Comparison of ENCODE assay signal across 1 cellular context in genomic region chr14:20607617-20608016, GRCh38.
TF ChIP-seq lines count a peak whose summit lies in the region.

No MANE protein-coding gene starts in this region.

TF ChIP-seq in GM23338, 12 proteins besides CTCF, POLR2A, EP300 and RAD21:
- TF ChIP-seq STAT1 (IDR thresholded peaks at IDR 0.05; ENCODE audit: unreplicated experiment): no peak
- no peak for TF ChIP-seq ETS1 (IDR thresholded peaks at IDR 0.05)
- no peak for TF ChIP-seq POLR2AphosphoS5 (IDR thresholded peaks at IDR 0.05; ENCODE audit: low read depth)
- no peak for TF ChIP-seq EZH2phosphoT487 (IDR thresholded peaks at IDR 0.05; ENCODE audit: unreplicated experiment)
- no peak for TF ChIP-seq ZNF114 (CRISPR knock-in tag; IDR thresholded peaks at IDR 0.05)
- TF ChIP-seq JUNB (IDR thresholded peaks at IDR 0.05; ENCODE audit: unreplicated experiment): no peak
- TF ChIP-seq ZNF331 (CRISPR knock-in tag; IDR thresholded peaks at IDR 0.05; ENCODE audit: low read depth): no peak
- no peak for TF ChIP-seq NANOG (IDR thresholded peaks at IDR 0.05; ENCODE audit: borderline replicate concordance)
- no peak for TF ChIP-seq ZNF462 (CRISPR knock-in tag; IDR thresholded peaks at IDR 0.05)
- TF ChIP-seq EZH2 (IDR thresholded peaks at IDR 0.05; ENCODE audit: low read depth, unreplicated experiment): no peak
- TF ChIP-seq CREB1 (CRISPR knock-in tag; IDR thresholded peaks at IDR 0.05; ENCODE audit: low read depth): no peak
- TF ChIP-seq REST (IDR thresholded peaks at IDR 0.05; ENCODE audit: unreplicated experiment): no peak
TF ChIP-seq in GM23338: peak in this region for 0.
